Comparison of ENCODE assay signal across 19 cellular contexts in genomic region chr10:97013983-97014382, GRCh38.
"Had no signal": no experiment of that assay in that cellular context is flagged by ENCODE, and none has a peak within 500 bp of the region (broad histone marks: within the 10 kb centered on the region; RNA-seq: fewer than 3 reads in every experiment).

No MANE protein-coding gene starts in this region.

- H3K27ac Mint-ChIP-seq: endodermal cell; mesothelial cell of epicardium; nephron; stimulated activated memory B cell treated with anti-CD40 and anti-IgM and Interleukin-4, amounts not matched to agents 10 μg/mL and 1 μg/mL and 100 μg/mL, for 72 hours; stimulated activated naive CD8-positive, alpha-beta T cell treated with anti-CD3 and anti-CD28 coated beads, Interleukin-15, Interleukin-2, amounts not matched to agents 100 ng/mL and 50 ng/mL, for 24 hours had no signal

- H3K4me3 ChIP-seq: coronary artery, spleen, tibial artery, upper lobe of left lung, uterus had no signal

- H3K27me3 Mint-ChIP-seq: stimulated activated naive CD8-positive, alpha-beta T cell treated with anti-CD3 and anti-CD28 coated beads, Interleukin-15, Interleukin-2, amounts not matched to agents 100 ng/mL and 50 ng/mL, for 24 hours had no signal

- H3K4me3 Mint-ChIP-seq: endodermal cell; immature natural killer cell; mesothelial cell of epicardium; nephron; stimulated activated memory B cell treated with anti-CD40 and anti-IgM and Interleukin-4, amounts not matched to agents 10 μg/mL and 1 μg/mL and 100 μg/mL, for 72 hours; stimulated activated naive CD8-positive, alpha-beta T cell treated with anti-CD3 and anti-CD28 coated beads, Interleukin-15, Interleukin-2, amounts not matched to agents 100 ng/mL and 50 ng/mL, for 24 hours had no signal

- H3K27me3 ChIP-seq: foreskin keratinocyte, spleen, tibial artery, upper lobe of left lung, uterus had no signal

- H3K36me3 Mint-ChIP-seq: immature natural killer cell; mesothelial cell of epicardium; stimulated activated memory B cell treated with anti-CD40 and anti-IgM and Interleukin-4, amounts not matched to agents 10 μg/mL and 1 μg/mL and 100 μg/mL, for 72 hours had no signal

- ATAC-seq: foreskin keratinocyte; left colon; sciatic nerve; stimulated activated memory B cell treated with anti-CD40 and anti-IgM and Interleukin-4, amounts not matched to agents 10 μg/mL and 1 μg/mL and 100 μg/mL, for 72 hours had no signal

- H3K4me1 ChIP-seq: foreskin keratinocyte, tibial artery, upper lobe of left lung, uterus had no signal

- H3K9me3 Mint-ChIP-seq: endodermal cell; stimulated activated memory B cell treated with anti-CD40 and anti-IgM and Interleukin-4, amounts not matched to agents 10 μg/mL and 1 μg/mL and 100 μg/mL, for 72 hours; stimulated activated naive CD8-positive, alpha-beta T cell treated with anti-CD3 and anti-CD28 coated beads, Interleukin-15, Interleukin-2, amounts not matched to agents 100 ng/mL and 50 ng/mL, for 24 hours had no signal

- H3K36me3 ChIP-seq: spleen, tibial artery, upper lobe of left lung, uterus had no signal

- DNase-seq: effector CD4-positive, alpha-beta T cell; endodermal cell; erythroblast; foreskin keratinocyte; immature natural killer cell; left colon; spleen; stimulated activated CD4-positive, alpha-beta T cell treated with anti-CD3 and anti-CD28 coated beads, Interleukin-15, amount 100 ng/mL, for 24 hours; stimulated activated CD4-positive, alpha-beta T cell treated with anti-CD3 and anti-CD28 coated beads, Interleukin-1b, Interleukin-23, amount 100 ng/mL, for 48 hours; stimulated activated CD4-positive, alpha-beta T cell treated with anti-CD3 and anti-CD28 coated beads, Interleukin-4, amount 100 ng/mL, for 24 hours; tibial artery; uterus had no signal

- H3K27ac ChIP-seq: coronary artery, foreskin keratinocyte, spleen, tibial artery, upper lobe of left lung, uterus had no signal

- H3K4me1 Mint-ChIP-seq: endodermal cell, nephron had no signal

- H3K9me3 ChIP-seq: tibial artery, upper lobe of left lung, uterus had no signal
